1 cellular context compared by ENCODE assay signal in the genomic region with DNA sequence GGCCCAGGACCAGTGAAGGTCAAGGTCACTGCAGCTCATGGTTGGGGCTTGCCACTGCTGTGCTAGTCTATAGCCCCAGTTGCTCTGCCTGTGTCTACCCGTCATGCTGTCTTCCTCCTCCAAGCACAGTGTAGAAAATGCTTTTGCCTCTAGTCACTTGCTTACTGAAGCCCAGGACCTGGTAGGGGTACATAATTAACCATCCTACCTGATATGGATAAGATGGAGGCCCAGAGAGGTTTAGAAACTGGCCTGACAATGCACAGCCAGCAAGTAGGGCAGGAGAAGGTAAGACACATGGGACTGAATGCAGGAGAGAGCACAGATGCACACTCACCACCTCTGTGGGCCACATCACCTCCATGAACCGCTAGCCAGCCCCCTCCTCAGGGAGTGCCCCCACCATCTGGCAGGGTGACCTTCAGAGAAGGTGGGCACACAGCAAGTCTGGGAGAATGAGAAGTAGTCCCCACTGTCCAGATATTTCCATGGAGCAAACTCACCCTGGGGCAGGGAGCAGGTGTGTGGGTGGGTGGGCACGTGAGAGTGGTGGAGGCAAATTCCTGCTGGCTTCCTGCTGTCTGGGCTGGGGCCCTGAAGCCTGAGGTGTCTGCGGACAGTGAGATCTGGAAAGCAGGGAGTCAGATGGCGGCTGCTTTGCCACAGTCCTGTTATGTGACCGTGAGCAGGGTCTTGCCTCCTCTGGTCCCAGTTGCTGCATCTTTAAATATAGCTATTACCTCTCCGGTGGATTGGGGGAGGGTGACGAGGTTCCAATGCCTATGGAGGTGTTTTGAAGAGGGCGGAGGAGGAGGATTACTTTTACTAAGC.
TF ChIP-seq lines count a peak whose summit lies in the region.

No MANE protein-coding gene starts in this region.

TF ChIP-seq in HepG2, 621 proteins besides CTCF, POLR2A, EP300 and RAD21 (continued from another document and continues in another):
- TF ChIP-seq, protein P1, sequence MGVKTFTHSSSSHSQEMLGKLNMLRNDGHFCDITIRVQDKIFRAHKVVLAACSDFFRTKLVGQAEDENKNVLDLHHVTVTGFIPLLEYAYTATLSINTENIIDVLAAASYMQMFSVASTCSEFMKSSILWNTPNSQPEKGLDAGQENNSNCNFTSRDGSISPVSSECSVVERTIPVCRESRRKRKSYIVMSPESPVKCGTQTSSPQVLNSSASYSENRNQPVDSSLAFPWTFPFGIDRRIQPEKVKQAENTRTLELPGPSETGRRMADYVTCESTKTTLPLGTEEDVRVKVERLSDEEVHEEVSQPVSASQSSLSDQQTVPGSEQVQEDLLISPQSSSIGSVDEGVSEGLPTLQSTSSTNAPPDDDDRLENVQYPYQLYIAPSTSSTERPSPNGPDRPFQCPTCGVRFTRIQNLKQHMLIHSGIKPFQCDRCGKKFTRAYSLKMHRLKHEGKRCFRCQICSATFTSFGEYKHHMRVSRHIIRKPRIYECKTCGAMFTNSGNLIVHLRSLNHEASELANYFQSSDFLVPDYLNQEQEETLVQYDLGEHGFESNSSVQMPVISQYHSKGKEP (CRISPR knock-in tag; IDR thresholded peaks at IDR 0.05): peak; percentile 65; the same call in 1 of the 2 replicates
- TF ChIP-seq, protein P2, sequence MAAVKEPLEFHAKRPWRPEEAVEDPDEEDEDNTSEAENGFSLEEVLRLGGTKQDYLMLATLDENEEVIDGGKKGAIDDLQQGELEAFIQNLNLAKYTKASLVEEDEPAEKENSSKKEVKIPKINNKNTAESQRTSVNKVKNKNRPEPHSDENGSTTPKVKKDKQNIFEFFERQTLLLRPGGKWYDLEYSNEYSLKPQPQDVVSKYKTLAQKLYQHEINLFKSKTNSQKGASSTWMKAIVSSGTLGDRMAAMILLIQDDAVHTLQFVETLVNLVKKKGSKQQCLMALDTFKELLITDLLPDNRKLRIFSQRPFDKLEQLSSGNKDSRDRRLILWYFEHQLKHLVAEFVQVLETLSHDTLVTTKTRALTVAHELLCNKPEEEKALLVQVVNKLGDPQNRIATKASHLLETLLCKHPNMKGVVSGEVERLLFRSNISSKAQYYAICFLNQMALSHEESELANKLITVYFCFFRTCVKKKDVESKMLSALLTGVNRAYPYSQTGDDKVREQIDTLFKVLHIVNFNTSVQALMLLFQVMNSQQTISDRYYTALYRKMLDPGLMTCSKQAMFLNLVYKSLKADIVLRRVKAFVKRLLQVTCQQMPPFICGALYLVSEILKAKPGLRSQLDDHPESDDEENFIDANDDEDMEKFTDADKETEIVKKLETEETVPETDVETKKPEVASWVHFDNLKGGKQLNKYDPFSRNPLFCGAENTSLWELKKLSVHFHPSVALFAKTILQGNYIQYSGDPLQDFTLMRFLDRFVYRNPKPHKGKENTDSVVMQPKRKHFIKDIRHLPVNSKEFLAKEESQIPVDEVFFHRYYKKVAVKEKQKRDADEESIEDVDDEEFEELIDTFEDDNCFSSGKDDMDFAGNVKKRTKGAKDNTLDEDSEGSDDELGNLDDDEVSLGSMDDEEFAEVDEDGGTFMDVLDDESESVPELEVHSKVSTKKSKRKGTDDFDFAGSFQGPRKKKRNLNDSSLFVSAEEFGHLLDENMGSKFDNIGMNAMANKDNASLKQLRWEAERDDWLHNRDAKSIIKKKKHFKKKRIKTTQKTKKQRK (IDR thresholded peaks at IDR 0.05; ENCODE audit: low read length): no peak
- TF ChIP-seq RBFOX2 (IDR thresholded peaks at IDR 0.05; ENCODE audit: low read depth, low read length) (no peak), CCDC6 (CRISPR knock-in tag; IDR thresholded peaks at IDR 0.05) (no peak), HOXD1 (CRISPR knock-in tag; IDR thresholded peaks at IDR 0.05) (no peak; the same call in 1 of the 2 replicates), CHD4 (IDR thresholded peaks at IDR 0.05; ENCODE audit: borderline replicate concordance, low read length) (peak; percentile 86; the same call in 1 of the 2 replicates), SOX5 (CRISPR knock-in tag; IDR thresholded peaks at IDR 0.05; ENCODE audit: borderline replicate concordance) (peak; percentile 83), PHF5A (CRISPR knock-in tag; IDR thresholded peaks at IDR 0.05; ENCODE audit: low read depth, unreplicated experiment) (peak; percentile 99), ZNF547 (CRISPR knock-in tag; IDR thresholded peaks at IDR 0.05) (no peak; the same call in 1 of the 2 replicates), SP140L (CRISPR knock-in tag; IDR thresholded peaks at IDR 0.05; ENCODE audit: borderline replicate concordance) (no peak), ZNF552 (CRISPR knock-in tag; IDR thresholded peaks at IDR 0.05; ENCODE audit: borderline replicate concordance) (0 out of 2 replicates have a peak, but pooled peaks have one; percentile 26), ZNF816 (CRISPR knock-in tag; IDR thresholded peaks at IDR 0.05; ENCODE audit: borderline replicate concordance) (peak; percentile 8; the same call in 1 of the 2 replicates), TRIM24 (CRISPR knock-in tag; IDR thresholded peaks at IDR 0.05) (no peak), ZNF703 (CRISPR knock-in tag; IDR thresholded peaks at IDR 0.05; ENCODE audit: borderline replicate concordance) (peak; percentile 14), SIN3A (IDR thresholded peaks at IDR 0.05; ENCODE audit: borderline replicate concordance, low read depth, low read length) (peak; percentile 15; the same call in 1 of the 2 replicates), POLR2AphosphoS5 (IDR thresholded peaks at IDR 0.05; ENCODE audit: low read depth, low read length) (peak; percentile 93), ZNF549 (CRISPR knock-in tag; IDR thresholded peaks at IDR 0.05) (no peak), ZNF879 (CRISPR knock-in tag; IDR thresholded peaks at IDR 0.05) (no peak), HOXA9 (CRISPR knock-in tag; IDR thresholded peaks at IDR 0.05; ENCODE audit: borderline replicate concordance) (no peak), SRY (CRISPR knock-in tag; IDR thresholded peaks at IDR 0.05) (peak; percentile 31; the same call in 1 of the 2 replicates), TCF7 (IDR thresholded peaks at IDR 0.05; ENCODE audit: low read depth) (peak; percentile 76; the same call in 1 of the 2 replicates), ZMYM3 (CRISPR knock-in tag; IDR thresholded peaks at IDR 0.05) (peak; percentile 98), ZC3H4 (CRISPR knock-in tag; IDR thresholded peaks at IDR 0.05; ENCODE audit: borderline replicate concordance) (0 out of 2 replicates have a peak, but pooled peaks have one; percentile 40), CBX2 (IDR thresholded peaks at IDR 0.05; ENCODE audit: low read depth, low read length) (no peak), CBX2 (CRISPR knock-in tag; IDR thresholded peaks at IDR 0.05; ENCODE audit: low read depth) (peak; percentile 9; the same call in 1 of the 2 replicates), ZBTB21 (CRISPR knock-in tag; IDR thresholded peaks at IDR 0.05) (no peak), USF2 (IDR thresholded peaks at IDR 0.05; ENCODE audit: low read depth, low read length) (no peak), USF2 (CRISPR knock-in tag; IDR thresholded peaks at IDR 0.05; ENCODE audit: borderline replicate concordance) (peak; percentile 59; the same call in 1 of the 2 replicates), ZNF251 (CRISPR knock-in tag; IDR thresholded peaks at IDR 0.05) (no peak), ZNF138 (CRISPR knock-in tag; IDR thresholded peaks at IDR 0.05; ENCODE audit: low read depth) (peak; percentile 65; the same call in 1 of the 2 replicates), CEBPG (CRISPR knock-in tag; IDR thresholded peaks at IDR 0.05) (peak; percentile 58; the same call in 1 of the 2 replicates)
- TF ChIP-seq, protein P3, sequence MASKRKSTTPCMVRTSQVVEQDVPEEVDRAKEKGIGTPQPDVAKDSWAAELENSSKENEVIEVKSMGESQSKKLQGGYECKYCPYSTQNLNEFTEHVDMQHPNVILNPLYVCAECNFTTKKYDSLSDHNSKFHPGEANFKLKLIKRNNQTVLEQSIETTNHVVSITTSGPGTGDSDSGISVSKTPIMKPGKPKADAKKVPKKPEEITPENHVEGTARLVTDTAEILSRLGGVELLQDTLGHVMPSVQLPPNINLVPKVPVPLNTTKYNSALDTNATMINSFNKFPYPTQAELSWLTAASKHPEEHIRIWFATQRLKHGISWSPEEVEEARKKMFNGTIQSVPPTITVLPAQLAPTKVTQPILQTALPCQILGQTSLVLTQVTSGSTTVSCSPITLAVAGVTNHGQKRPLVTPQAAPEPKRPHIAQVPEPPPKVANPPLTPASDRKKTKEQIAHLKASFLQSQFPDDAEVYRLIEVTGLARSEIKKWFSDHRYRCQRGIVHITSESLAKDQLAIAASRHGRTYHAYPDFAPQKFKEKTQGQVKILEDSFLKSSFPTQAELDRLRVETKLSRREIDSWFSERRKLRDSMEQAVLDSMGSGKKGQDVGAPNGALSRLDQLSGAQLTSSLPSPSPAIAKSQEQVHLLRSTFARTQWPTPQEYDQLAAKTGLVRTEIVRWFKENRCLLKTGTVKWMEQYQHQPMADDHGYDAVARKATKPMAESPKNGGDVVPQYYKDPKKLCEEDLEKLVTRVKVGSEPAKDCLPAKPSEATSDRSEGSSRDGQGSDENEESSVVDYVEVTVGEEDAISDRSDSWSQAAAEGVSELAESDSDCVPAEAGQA (IDR thresholded peaks at IDR 0.05; ENCODE audit: low read depth): no peak; the same call in 1 of the 2 replicates
- TF ChIP-seq, protein P3 (CRISPR knock-in tag; IDR thresholded peaks at IDR 0.05; ENCODE audit: borderline replicate concordance): no peak
- TF ChIP-seq, protein P4, sequence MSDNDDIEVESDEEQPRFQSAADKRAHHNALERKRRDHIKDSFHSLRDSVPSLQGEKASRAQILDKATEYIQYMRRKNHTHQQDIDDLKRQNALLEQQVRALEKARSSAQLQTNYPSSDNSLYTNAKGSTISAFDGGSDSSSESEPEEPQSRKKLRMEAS (IDR thresholded peaks at IDR 0.05): peak; percentile 75
- TF ChIP-seq, protein P5, sequence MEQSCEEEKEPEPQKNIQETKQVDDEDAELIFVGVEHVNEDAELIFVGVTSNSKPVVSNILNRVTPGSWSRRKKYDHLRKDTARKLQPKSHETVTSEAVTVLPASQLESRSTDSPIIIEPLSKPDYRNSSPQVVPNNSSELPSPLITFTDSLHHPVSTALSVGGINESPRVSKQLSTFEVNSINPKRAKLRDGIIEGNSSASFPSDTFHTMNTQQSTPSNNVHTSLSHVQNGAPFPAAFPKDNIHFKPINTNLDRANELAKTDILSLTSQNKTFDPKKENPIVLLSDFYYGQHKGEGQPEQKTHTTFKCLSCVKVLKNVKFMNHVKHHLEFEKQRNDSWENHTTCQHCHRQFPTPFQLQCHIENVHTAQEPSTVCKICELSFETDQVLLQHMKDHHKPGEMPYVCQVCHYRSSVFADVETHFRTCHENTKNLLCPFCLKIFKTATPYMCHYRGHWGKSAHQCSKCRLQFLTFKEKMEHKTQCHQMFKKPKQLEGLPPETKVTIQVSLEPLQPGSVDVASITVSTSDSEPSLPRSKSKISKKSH (CRISPR knock-in tag; IDR thresholded peaks at IDR 0.05; ENCODE audit: borderline replicate concordance): no peak
- TF ChIP-seq, protein P6, sequence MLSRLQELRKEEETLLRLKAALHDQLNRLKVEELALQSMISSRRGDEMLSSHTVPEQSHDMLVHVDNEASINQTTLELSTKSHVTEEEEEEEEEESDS (CRISPR knock-in tag; IDR thresholded peaks at IDR 0.05; ENCODE audit: borderline replicate concordance): 0 out of 2 replicates have a peak, but pooled peaks have one; percentile 66
